ENCODE assay signal across 2 cellular contexts in the genomic region with DNA sequence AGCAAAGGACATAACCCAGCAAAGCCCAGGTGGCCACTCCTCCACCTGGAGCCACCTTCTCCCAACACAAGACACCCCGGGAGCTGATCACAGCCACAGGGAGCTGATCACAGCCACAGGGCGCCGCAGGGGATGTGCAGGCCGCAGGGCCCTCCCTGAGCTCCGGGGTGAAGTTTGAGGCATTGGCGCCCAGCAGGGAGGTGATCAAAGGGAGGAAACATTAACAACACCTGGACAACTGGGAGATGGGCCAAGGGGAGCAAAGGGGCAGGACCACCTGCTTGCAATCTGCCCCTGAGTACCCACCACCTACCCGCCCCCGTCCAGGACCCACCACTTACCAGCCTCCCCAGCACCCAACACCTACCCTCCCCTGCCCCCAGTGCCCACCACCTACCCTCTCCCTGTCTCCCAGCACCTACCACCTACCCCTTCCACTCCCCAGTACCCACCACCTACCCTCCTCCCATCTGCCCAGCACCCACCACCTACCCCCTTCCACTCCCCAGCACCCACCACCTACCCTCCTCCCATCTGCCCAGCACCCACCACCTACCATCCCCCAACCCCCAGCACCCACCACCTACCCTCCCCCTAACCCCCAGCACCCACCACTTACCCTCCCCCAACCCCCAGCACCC.
TF ChIP-seq lines count a peak whose summit lies in the region.

No MANE protein-coding gene starts in this region.

TF ChIP-seq in HepG2, 621 proteins besides CTCF, POLR2A, EP300 and RAD21:
- TF ChIP-seq ZNF687 (CRISPR knock-in tag; IDR thresholded peaks at IDR 0.05) (0 out of 2 replicates have a peak, but pooled peaks have one; percentile 17), ZBTB8A (CRISPR knock-in tag; IDR thresholded peaks at IDR 0.05; ENCODE audit: borderline replicate concordance, low read depth) (no peak)

TF ChIP-seq in SK-N-SH treated with all-trans-retinoic acid at 6 μM for 48 hours, 23 proteins besides CTCF, POLR2A, EP300 and RAD21:
- no peak for TF ChIP-seq ZFP30 (CRISPR knock-in tag; IDR thresholded peaks at IDR 0.05)
- no peak for TF ChIP-seq ZNF8 (CRISPR knock-in tag; IDR thresholded peaks at IDR 0.05)
- TF ChIP-seq BACH2 (CRISPR knock-in tag; IDR thresholded peaks at IDR 0.05; ENCODE audit: borderline replicate concordance) = no peak
- TF ChIP-seq, protein P1, sequence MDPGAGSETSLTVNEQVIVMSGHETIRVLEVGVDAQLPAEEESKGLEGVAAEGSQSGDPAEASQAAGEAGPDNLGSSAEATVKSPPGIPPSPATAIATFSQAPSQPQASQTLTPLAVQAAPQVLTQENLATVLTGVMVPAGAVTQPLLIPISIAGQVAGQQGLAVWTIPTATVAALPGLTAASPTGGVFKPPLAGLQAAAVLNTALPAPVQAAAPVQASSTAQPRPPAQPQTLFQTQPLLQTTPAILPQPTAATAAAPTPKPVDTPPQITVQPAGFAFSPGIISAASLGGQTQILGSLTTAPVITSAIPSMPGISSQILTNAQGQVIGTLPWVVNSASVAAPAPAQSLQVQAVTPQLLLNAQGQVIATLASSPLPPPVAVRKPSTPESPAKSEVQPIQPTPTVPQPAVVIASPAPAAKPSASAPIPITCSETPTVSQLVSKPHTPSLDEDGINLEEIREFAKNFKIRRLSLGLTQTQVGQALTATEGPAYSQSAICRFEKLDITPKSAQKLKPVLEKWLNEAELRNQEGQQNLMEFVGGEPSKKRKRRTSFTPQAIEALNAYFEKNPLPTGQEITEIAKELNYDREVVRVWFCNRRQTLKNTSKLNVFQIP (CRISPR knock-in tag; IDR thresholded peaks at IDR 0.05; ENCODE audit: borderline replicate concordance, low read depth) = no peak
- no peak for TF ChIP-seq ISL1 (CRISPR knock-in tag; IDR thresholded peaks at IDR 0.05)
- TF ChIP-seq TSHZ2 (CRISPR knock-in tag; IDR thresholded peaks at IDR 0.05) = no peak
- no peak for TF ChIP-seq PPARA (CRISPR knock-in tag; IDR thresholded peaks at IDR 0.05; ENCODE audit: borderline replicate concordance)
- TF ChIP-seq ZC3H10 (CRISPR knock-in tag; IDR thresholded peaks at IDR 0.05) = no peak
- no peak for TF ChIP-seq ESRRG (CRISPR knock-in tag; IDR thresholded peaks at IDR 0.05)
- TF ChIP-seq OSR1 (CRISPR knock-in tag; IDR thresholded peaks at IDR 0.05) = no peak
- no peak for TF ChIP-seq PATZ1 (CRISPR knock-in tag; IDR thresholded peaks at IDR 0.05; ENCODE audit: borderline replicate concordance)
- no peak for TF ChIP-seq TOX (CRISPR knock-in tag; IDR thresholded peaks at IDR 0.05; ENCODE audit: borderline replicate concordance)
